ENCODE assay signal across 1 cellular context in the genomic region with DNA sequence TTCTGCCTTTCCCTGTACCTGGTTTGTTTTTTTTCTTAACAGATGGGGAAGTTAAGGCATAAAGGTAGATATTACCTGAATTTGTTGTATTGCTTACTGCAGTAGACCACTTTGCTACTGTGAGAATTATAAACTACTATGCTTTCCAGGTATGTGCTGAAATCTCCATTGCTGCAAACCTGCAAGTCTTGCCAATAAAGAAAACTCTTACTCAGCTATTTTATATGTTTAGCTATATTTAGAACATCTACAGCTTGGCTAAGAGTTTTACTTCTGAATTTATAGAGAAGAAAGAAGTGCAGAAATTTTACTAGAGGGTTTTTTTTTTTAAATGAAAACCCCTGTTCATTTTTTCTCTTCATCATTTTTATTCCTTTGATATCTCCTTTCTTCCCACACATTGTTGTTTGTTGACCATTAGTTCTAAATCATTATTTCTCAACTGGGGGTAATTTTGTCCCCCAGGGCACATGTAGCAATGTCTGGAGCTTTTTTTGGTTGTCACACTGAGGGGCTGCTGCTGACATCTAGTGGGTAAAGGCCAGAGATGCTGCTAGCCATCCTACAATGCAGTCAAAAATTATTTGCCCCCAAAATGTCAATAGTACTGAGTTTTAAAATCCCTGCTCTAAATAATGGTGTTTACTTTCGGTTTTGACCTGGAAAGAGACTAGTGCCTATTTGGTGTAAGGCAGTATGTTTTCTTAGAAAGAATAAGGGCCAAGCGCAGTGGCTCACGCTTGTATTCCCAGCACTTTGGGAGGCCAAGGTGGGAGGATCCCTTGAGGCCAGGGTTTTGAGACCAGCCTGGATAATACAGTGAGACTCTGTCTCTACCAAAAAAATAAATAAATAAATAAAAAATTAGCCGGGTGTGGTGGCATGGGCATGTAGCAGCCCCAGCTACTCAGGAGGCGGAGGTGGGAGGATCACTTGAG.
TF ChIP-seq lines count a peak whose summit lies in the region.

No MANE protein-coding gene starts in this region.

TF ChIP-seq in WTC11, 78 proteins besides CTCF, POLR2A, EP300 and RAD21 (continued from another document):
- TF ChIP-seq, protein P1, sequence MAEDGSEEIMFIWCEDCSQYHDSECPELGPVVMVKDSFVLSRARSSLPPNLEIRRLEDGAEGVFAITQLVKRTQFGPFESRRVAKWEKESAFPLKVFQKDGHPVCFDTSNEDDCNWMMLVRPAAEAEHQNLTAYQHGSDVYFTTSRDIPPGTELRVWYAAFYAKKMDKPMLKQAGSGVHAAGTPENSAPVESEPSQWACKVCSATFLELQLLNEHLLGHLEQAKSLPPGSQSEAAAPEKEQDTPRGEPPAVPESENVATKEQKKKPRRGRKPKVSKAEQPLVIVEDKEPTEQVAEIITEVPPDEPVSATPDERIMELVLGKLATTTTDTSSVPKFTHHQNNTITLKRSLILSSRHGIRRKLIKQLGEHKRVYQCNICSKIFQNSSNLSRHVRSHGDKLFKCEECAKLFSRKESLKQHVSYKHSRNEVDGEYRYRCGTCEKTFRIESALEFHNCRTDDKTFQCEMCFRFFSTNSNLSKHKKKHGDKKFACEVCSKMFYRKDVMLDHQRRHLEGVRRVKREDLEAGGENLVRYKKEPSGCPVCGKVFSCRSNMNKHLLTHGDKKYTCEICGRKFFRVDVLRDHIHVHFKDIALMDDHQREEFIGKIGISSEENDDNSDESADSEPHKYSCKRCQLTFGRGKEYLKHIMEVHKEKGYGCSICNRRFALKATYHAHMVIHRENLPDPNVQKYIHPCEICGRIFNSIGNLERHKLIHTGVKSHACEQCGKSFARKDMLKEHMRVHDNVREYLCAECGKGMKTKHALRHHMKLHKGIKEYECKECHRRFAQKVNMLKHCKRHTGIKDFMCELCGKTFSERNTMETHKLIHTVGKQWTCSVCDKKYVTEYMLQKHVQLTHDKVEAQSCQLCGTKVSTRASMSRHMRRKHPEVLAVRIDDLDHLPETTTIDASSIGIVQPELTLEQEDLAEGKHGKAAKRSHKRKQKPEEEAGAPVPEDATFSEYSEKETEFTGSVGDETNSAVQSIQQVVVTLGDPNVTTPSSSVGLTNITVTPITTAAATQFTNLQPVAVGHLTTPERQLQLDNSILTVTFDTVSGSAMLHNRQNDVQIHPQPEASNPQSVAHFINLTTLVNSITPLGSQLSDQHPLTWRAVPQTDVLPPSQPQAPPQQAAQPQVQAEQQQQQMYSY (CRISPR knock-in tag; IDR thresholded peaks at IDR 0.05) = no peak
- TF ChIP-seq, protein P2, sequence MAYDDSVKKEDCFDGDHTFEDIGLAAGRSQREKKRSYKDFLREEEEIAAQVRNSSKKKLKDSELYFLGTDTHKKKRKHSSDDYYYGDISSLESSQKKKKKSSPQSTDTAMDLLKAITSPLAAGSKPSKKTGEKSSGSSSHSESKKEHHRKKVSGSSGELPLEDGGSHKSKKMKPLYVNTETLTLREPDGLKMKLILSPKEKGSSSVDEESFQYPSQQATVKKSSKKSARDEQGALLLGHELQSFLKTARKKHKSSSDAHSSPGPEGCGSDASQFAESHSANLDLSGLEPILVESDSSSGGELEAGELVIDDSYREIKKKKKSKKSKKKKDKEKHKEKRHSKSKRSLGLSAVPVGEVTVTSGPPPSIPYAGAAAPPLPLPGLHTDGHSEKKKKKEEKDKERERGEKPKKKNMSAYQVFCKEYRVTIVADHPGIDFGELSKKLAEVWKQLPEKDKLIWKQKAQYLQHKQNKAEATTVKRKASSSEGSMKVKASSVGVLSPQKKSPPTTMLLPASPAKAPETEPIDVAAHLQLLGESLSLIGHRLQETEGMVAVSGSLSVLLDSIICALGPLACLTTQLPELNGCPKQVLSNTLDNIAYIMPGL (CRISPR knock-in tag; IDR thresholded peaks at IDR 0.05) = no peak
- TF ChIP-seq, protein P3, sequence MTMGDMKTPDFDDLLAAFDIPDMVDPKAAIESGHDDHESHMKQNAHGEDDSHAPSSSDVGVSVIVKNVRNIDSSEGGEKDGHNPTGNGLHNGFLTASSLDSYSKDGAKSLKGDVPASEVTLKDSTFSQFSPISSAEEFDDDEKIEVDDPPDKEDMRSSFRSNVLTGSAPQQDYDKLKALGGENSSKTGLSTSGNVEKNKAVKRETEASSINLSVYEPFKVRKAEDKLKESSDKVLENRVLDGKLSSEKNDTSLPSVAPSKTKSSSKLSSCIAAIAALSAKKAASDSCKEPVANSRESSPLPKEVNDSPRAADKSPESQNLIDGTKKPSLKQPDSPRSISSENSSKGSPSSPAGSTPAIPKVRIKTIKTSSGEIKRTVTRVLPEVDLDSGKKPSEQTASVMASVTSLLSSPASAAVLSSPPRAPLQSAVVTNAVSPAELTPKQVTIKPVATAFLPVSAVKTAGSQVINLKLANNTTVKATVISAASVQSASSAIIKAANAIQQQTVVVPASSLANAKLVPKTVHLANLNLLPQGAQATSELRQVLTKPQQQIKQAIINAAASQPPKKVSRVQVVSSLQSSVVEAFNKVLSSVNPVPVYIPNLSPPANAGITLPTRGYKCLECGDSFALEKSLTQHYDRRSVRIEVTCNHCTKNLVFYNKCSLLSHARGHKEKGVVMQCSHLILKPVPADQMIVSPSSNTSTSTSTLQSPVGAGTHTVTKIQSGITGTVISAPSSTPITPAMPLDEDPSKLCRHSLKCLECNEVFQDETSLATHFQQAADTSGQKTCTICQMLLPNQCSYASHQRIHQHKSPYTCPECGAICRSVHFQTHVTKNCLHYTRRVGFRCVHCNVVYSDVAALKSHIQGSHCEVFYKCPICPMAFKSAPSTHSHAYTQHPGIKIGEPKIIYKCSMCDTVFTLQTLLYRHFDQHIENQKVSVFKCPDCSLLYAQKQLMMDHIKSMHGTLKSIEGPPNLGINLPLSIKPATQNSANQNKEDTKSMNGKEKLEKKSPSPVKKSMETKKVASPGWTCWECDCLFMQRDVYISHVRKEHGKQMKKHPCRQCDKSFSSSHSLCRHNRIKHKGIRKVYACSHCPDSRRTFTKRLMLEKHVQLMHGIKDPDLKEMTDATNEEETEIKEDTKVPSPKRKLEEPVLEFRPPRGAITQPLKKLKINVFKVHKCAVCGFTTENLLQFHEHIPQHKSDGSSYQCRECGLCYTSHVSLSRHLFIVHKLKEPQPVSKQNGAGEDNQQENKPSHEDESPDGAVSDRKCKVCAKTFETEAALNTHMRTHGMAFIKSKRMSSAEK (CRISPR knock-in tag; IDR thresholded peaks at IDR 0.05; ENCODE audit: borderline replicate concordance) = no peak
- TF ChIP-seq, protein P4, sequence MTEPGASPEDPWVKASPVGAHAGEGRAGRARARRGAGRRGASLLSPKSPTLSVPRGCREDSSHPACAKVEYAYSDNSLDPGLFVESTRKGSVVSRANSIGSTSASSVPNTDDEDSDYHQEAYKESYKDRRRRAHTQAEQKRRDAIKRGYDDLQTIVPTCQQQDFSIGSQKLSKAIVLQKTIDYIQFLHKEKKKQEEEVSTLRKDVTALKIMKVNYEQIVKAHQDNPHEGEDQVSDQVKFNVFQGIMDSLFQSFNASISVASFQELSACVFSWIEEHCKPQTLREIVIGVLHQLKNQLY (CRISPR knock-in tag; IDR thresholded peaks at IDR 0.05) = no peak
- no peak for TF ChIP-seq NFYB (CRISPR knock-in tag; conservative IDR thresholded peaks at IDR 0.05; ENCODE audit: low read depth)
- no peak for TF ChIP-seq FOXJ3 (CRISPR knock-in tag; IDR thresholded peaks at IDR 0.05; ENCODE audit: borderline replicate concordance)
- TF ChIP-seq PRRX2 (CRISPR knock-in tag; IDR thresholded peaks at IDR 0.05) = no peak
- TF ChIP-seq, protein P5, sequence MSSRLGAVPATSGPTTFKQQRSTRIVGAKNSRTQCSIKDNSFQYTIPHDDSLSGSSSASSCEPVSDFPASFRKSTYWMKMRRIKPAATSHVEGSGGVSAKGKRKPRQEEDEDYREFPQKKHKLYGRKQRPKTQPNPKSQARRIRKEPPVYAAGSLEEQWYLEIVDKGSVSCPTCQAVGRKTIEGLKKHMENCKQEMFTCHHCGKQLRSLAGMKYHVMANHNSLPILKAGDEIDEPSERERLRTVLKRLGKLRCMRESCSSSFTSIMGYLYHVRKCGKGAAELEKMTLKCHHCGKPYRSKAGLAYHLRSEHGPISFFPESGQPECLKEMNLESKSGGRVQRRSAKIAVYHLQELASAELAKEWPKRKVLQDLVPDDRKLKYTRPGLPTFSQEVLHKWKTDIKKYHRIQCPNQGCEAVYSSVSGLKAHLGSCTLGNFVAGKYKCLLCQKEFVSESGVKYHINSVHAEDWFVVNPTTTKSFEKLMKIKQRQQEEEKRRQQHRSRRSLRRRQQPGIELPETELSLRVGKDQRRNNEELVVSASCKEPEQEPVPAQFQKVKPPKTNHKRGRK (CRISPR knock-in tag; IDR thresholded peaks at IDR 0.05; ENCODE audit: borderline replicate concordance) = no peak
- no peak for TF ChIP-seq NR1H2 (CRISPR knock-in tag; IDR thresholded peaks at IDR 0.05)
- TF ChIP-seq, protein P6, sequence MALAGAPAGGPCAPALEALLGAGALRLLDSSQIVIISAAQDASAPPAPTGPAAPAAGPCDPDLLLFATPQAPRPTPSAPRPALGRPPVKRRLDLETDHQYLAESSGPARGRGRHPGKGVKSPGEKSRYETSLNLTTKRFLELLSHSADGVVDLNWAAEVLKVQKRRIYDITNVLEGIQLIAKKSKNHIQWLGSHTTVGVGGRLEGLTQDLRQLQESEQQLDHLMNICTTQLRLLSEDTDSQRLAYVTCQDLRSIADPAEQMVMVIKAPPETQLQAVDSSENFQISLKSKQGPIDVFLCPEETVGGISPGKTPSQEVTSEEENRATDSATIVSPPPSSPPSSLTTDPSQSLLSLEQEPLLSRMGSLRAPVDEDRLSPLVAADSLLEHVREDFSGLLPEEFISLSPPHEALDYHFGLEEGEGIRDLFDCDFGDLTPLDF (CRISPR knock-in tag; IDR thresholded peaks at IDR 0.05) = no peak
- no peak for TF ChIP-seq GRHL2 (CRISPR knock-in tag; IDR thresholded peaks at IDR 0.05; ENCODE audit: insufficient replicate concordance, severe bottlenecking)
